Comparison of ENCODE assay signal across 17 cellular contexts in the genomic region with DNA sequence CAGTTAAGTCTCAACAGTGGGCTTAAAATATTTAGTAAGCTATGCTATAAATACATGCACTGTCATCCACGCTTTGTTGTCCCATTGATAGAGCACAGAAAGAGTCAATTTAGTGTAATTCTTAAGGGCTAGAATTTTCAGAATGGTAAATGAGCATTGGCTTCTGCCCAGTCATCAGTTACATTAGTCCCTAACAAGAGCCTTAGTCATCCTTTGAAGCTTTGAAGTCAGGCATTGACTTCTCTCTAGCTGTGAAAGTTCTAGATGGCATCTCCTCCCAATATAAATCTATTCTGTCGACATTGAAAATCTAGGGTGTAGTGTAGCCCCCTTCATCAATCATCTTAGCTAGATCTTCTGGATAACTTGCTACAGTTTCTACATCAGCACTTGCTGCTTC. TPM values are rescaled to one million over a fixed set of nuclear protein-coding genes. Genes with fewer than 3 reads are reported as not detected.
A peak's percentile ranks its signal among the peaks of the same experiment; 100 is the strongest.
DNase-seq lines count a peak whose midpoint lies in the region; ATAC-seq, FAIRE-seq and TF ChIP-seq lines count a peak whose summit lies in the region.
"Had no signal": no experiment of that assay in that cellular context is flagged by ENCODE, and none has a peak within 500 bp of the region (broad histone marks: within the 10 kb centered on the region; RNA-seq: fewer than 3 reads in every experiment).

No MANE protein-coding gene starts in this region.

- no peak for TF ChIP-seq CTCF in KMS-11 (conservative IDR thresholded peaks at IDR 0.05; ENCODE audit: low read depth, low read length)
- TF ChIP-seq CTCF in GM12878 (IDR thresholded peaks at IDR 0.05 in 2 of 3, conservative IDR thresholded peaks at IDR 0.05 in 1 of 3; ENCODE audit: control insufficient read depth in 2 of 3, extremely low read depth in 1 of 3, insufficient read depth in 1 of 3, low read depth in 3 of 3, low read length in 3 of 3) = no peak
- TF ChIP-seq CTCF in spleen (IDR thresholded peaks at IDR 0.05 in 8 of 11, conservative IDR thresholded peaks at IDR 0.05 in 3 of 11) = no peak
- no peak for TF ChIP-seq CTCF in osteoblast (IDR thresholded peaks at IDR 0.05; ENCODE audit: extremely low read depth, low read depth, low read length)

- no peak for TF ChIP-seq RAD21 in GM12878 (IDR thresholded peaks at IDR 0.05; ENCODE audit: insufficient read depth, low read depth, low read length)

- H3K4me1 Mint-ChIP-seq in activated naive CD8-positive, alpha-beta T cell (ENCODE audit: low read depth) = peaks cover 23% of the 10 kb centered on the region
- peaks cover 21% of the 10 kb centered on the region for H3K4me1 Mint-ChIP-seq in activated naive CD8-positive, alpha-beta T cell treated with anti-CD3 and anti-CD28 coated beads, Interleukin-2, amount 50 U/mL, for 24 hours

- peak overlapping the region; percentile 4 for H3K4me3 Mint-ChIP-seq in activated naive CD8-positive, alpha-beta T cell
- no peak overlapping the region for H3K4me3 Mint-ChIP-seq in activated naive CD8-positive, alpha-beta T cell treated with anti-CD3 and anti-CD28 coated beads, Interleukin-2, amount 50 U/mL, for 24 hours

- H3K27me3 ChIP-seq in KMS-11 (ENCODE audit: insufficient read depth, low read depth) (no peaks in the 10 kb centered on the region), GM12878 (replicated peaks in 1 of 2; ENCODE audit: control insufficient read depth in 2 of 2, insufficient read depth in 2 of 2, low read length in 1 of 2) (no peaks in the 10 kb centered on the region), spleen (replicated peaks in 1 of 7) (no peaks in the 10 kb centered on the region), osteoblast (ENCODE audit: insufficient read depth, low read length) (peaks cover 4% of the 10 kb centered on the region)
- H3K27me3 ChIP-seq in effector memory CD4-positive, alpha-beta T cell (replicated peaks; ENCODE audit: control insufficient read depth, insufficient read depth, low read length, poor library complexity, severe bottlenecking) = no peaks in the 10 kb centered on the region
- H3K27me3 ChIP-seq: stomach, upper lobe of left lung had no signal

- peak; percentile 57 for FAIRE-seq in GM12878 (lab: Jason Lieb, UNC)
- FAIRE-seq: TTC549 had no signal

- RAD21 ChIA-PET in GM12878 (lab: Charles Lee; ENCODE audit: unreplicated experiment) = interaction anchor here (0.9 to 1.6 kb wide), 11 partner anchors 9 to 613 kb away, joined by 3 to 7 read pairs (median 3); no protein-coding TSS in a partner anchor

- H3K9ac ChIP-seq in KMS-11 = no peak overlapping the region
- H3K9ac ChIP-seq in GM12878 (ENCODE audit: control insufficient read depth, insufficient read depth, low read length) = no peak overlapping the region

- no peaks in the 10 kb centered on the region for H3K27me3 Mint-ChIP-seq in activated naive CD8-positive, alpha-beta T cell
- H3K27me3 Mint-ChIP-seq in activated naive CD8-positive, alpha-beta T cell treated with anti-CD3 and anti-CD28 coated beads, Interleukin-2, amount 50 U/mL, for 24 hours = no peaks in the 10 kb centered on the region

- 95% methylated on average over 2 of the region's 2 CpGs for WGBS in GM12878 (ENCODE audit: insufficient coverage, insufficient replicate concordance, low lambda C conversion rate, missing lambda C conversion rate)
- WGBS in spleen, 5 donors = 91 to 98% (median 96%) methylated on average over 2 of the region's 2 CpGs

- H3K9me3 ChIP-seq in GM12878 (replicated peaks; ENCODE audit: control insufficient read depth, insufficient read depth, low read length) (no peaks in the 10 kb centered on the region), spleen (no peaks in the 10 kb centered on the region), osteoblast (ENCODE audit: low read depth, low read length) (no peaks in the 10 kb centered on the region)
- no peaks in the 10 kb centered on the region for H3K9me3 ChIP-seq in effector memory CD4-positive, alpha-beta T cell (ENCODE audit: control insufficient read depth, low read length)
- H3K9me3 ChIP-seq: stomach, upper lobe of left lung had no signal

- no peak for DNase-seq in activated naive CD8-positive, alpha-beta T cell treated with anti-CD3 and anti-CD28 coated beads, Interleukin-2, amount 50 U/mL, for 24 hours
- no peak for DNase-seq in GM12878 (ENCODE audit: low read depth, low spot score)
- no peak for DNase-seq in spleen
- no peak for DNase-seq in effector memory CD4-positive, alpha-beta T cell
- DNase-seq in osteoblast (ENCODE audit: insufficient read length, low spot score, missing footprints) = no peak
- DNase-seq: Calu3, foreskin melanocyte, hypothalamus, NCI-H146, NCI-H345, stomach, upper lobe of left lung had no signal

- peak overlapping the region; percentile 72 for H3K27ac Mint-ChIP-seq in activated naive CD8-positive, alpha-beta T cell
- no peak overlapping the region for H3K27ac Mint-ChIP-seq in activated naive CD8-positive, alpha-beta T cell treated with anti-CD3 and anti-CD28 coated beads, Interleukin-2, amount 50 U/mL, for 24 hours

- SMC1A ChIA-PET in GM12878 (lab: Charles Lee; ENCODE audit: uncharacterized antibody, unreplicated experiment) = interaction anchor here (0.5 to 2.3 kb wide), 10 partner anchors 9 to 143 kb away, joined by 3 to 14 read pairs (median 4); no protein-coding TSS in a partner anchor

- H3K9me3 Mint-ChIP-seq in activated naive CD8-positive, alpha-beta T cell (ENCODE audit: low read depth) = no peaks in the 10 kb centered on the region
- H3K9me3 Mint-ChIP-seq in activated naive CD8-positive, alpha-beta T cell treated with anti-CD3 and anti-CD28 coated beads, Interleukin-2, amount 50 U/mL, for 24 hours = no peaks in the 10 kb centered on the region

- BruUV-seq in GM12878 (replicated peaks; lab: Mats Ljungman, UMichigan) = no TSS peak

- no peaks in the 10 kb centered on the region for H3K36me3 Mint-ChIP-seq in activated naive CD8-positive, alpha-beta T cell
- no peaks in the 10 kb centered on the region for H3K36me3 Mint-ChIP-seq in activated naive CD8-positive, alpha-beta T cell treated with anti-CD3 and anti-CD28 coated beads, Interleukin-2, amount 50 U/mL, for 24 hours (ENCODE audit: low read depth)

- no peak overlapping the region for H3K27ac ChIP-seq in KMS-11
- no peak overlapping the region for H3K27ac ChIP-seq in GM12878 (ENCODE audit: control insufficient read depth, insufficient read depth)
- peak overlapping the region in 6 of 8 donors; percentile 10 to 61 (median 47) for H3K27ac ChIP-seq in spleen
- no peak overlapping the region for H3K27ac ChIP-seq in effector memory CD4-positive, alpha-beta T cell (ENCODE audit: insufficient read depth, low read length, poor library complexity, severe bottlenecking)
- H3K27ac ChIP-seq in osteoblast (ENCODE audit: low read depth, low read length) = no peak overlapping the region
- H3K27ac ChIP-seq: SK-N-MC, stomach, upper lobe of left lung had no signal

- CTCF ChIA-PET in GM12878 (lab: Yijun Ruan, JAX) = interaction anchor here (0.6 to 2.6 kb wide), 7 partner anchors 10 to 1318 kb away, joined by 3 to 15 read pairs (median 3); a partner anchor contains a TSS

- POLR2A ChIA-PET in GM12878 (lab: Charles Lee) = interaction anchor here (1.2 kb wide), 1 partner anchor 9 kb away, joined by 3 read pairs; no protein-coding TSS in a partner anchor

- no peak overlapping the region for H3K4me3 ChIP-seq in KMS-11 (IDR thresholded peaks at IDR 0.05; ENCODE audit: insufficient read depth, low read depth, low read length)
- H3K4me3 ChIP-seq in GM12878 = no peak overlapping the region
- H3K4me3 ChIP-seq in spleen = no peak overlapping the region
- H3K4me3 ChIP-seq in effector memory CD4-positive, alpha-beta T cell (ENCODE audit: insufficient read depth, low read depth, low read length, poor library complexity, severe bottlenecking) = no peak overlapping the region
- no peak overlapping the region for H3K4me3 ChIP-seq in osteoblast (ENCODE audit: insufficient read depth, low read length)
- H3K4me3 ChIP-seq: SK-N-MC, stomach, upper lobe of left lung had no signal

- H3K4me2 ChIP-seq in KMS-11 (peak overlapping the region; percentile 27; the same call in 1 of the 2 replicates), GM12878 (ENCODE audit: control insufficient read depth, insufficient read depth) (no peak overlapping the region), osteoblast (ENCODE audit: insufficient read depth, low read length) (no peak overlapping the region)

- H3K79me2 ChIP-seq in KMS-11 (ENCODE audit: insufficient read depth, low read depth) = no peaks in the 10 kb centered on the region
- H3K79me2 ChIP-seq in GM12878 (ENCODE audit: control insufficient read depth, insufficient read depth, low read length) = no peaks in the 10 kb centered on the region
- no peaks in the 10 kb centered on the region for H3K79me2 ChIP-seq in osteoblast (ENCODE audit: insufficient read depth, low read length)

- in situ Hi-C loops in GM12878 (cut with MboI) = no loop called here

- H4K20me1 ChIP-seq in KMS-11 (ENCODE audit: insufficient read depth) (no peaks in the 10 kb centered on the region), GM12878 (ENCODE audit: control insufficient read depth, insufficient read depth) (no peaks in the 10 kb centered on the region), osteoblast (ENCODE audit: insufficient read depth, low read length) (no peaks in the 10 kb centered on the region)

- no peak overlapping the region for H2AFZ ChIP-seq in KMS-11 (ENCODE audit: low read depth)
- peak overlapping the region; percentile 69 for H2AFZ ChIP-seq in GM12878 (ENCODE audit: control insufficient read depth, low read depth, low read length)
- H2AFZ ChIP-seq in osteoblast (ENCODE audit: low read length) = no peak overlapping the region

- H3K4me1 ChIP-seq in KMS-11 (ENCODE audit: low read depth, poor library complexity, severe bottlenecking) = peaks cover 13% of the 10 kb centered on the region
- peaks cover 15% of the 10 kb centered on the region for H3K4me1 ChIP-seq in GM12878 (ENCODE audit: control insufficient read depth, insufficient read depth, low read length)
- peaks cover 0 to 16% (median 12%) of the 10 kb centered on the region in 6 donors for H3K4me1 ChIP-seq in spleen
- peaks cover 6% of the 10 kb centered on the region for H3K4me1 ChIP-seq in effector memory CD4-positive, alpha-beta T cell (ENCODE audit: control insufficient read depth, insufficient read depth, low read length, poor library complexity, severe bottlenecking)
- no peaks in the 10 kb centered on the region for H3K4me1 ChIP-seq in osteoblast (ENCODE audit: insufficient read depth, low read length)

- no peak for TF ChIP-seq POLR2A in GM12878 (IDR thresholded peaks at IDR 0.05; ENCODE audit: low read depth, low read length)
- no peak for TF ChIP-seq POLR2A in spleen (IDR thresholded peaks at IDR 0.05)

- intact Hi-C loops in GM12878 (cut with micrococcal nuclease; ENCODE audit: unreplicated experiment) (no loop called here), spleen (cut with DNase I; ENCODE audit: low total_unique reads) (no loop called here)

- no peak for TF ChIP-seq EP300 in GM12878 (IDR thresholded peaks at IDR 0.05; ENCODE audit: borderline replicate concordance in 1 of 2, control insufficient read depth in 1 of 2, low read depth in 2 of 2, low read length in 2 of 2)

- H3K36me3 ChIP-seq in KMS-11 (ENCODE audit: insufficient read depth) (no peaks in the 10 kb centered on the region), GM12878 (ENCODE audit: control insufficient read depth in 2 of 2, insufficient read depth in 2 of 2, low read length in 1 of 2) (no peaks in the 10 kb centered on the region), spleen (no peaks in the 10 kb centered on the region), osteoblast (ENCODE audit: insufficient read depth, low read length) (no peaks in the 10 kb centered on the region)
- H3K36me3 ChIP-seq in effector memory CD4-positive, alpha-beta T cell (ENCODE audit: control insufficient read depth, insufficient read depth, low read length) = no peaks in the 10 kb centered on the region
- H3K36me3 ChIP-seq: stomach, upper lobe of left lung had no signal

- no peak for ATAC-seq in activated naive CD8-positive, alpha-beta T cell treated with anti-CD3 and anti-CD28 coated beads, Interleukin-2, amount 50 U/mL, for 24 hours
- ATAC-seq in GM12878 (no peak), HG02678 (IDR thresholded peaks at IDR 0.05; ENCODE audit: unreplicated experiment) (no peak)

RNA-seq across cellular contexts. Expression of a gene that starts 12.0 kb away (rescaled TPM):
- total RNA-seq in GM12878 (2013; cell fraction: nucleolus; rRNA removed) = 95.7 and 102 TPM in 2 replicates
- total RNA-seq in GM12878 (2014; rRNA removed) = 26.7 and 27.6 TPM in 2 replicates
- 26.9 and 27.1 TPM in 2 replicates for total RNA-seq in GM12878 (2014; rRNA removed; fragmentation: Illumina TruSeq; extraction: Trizol)
- 37.5 and 40.6 TPM in 2 replicates for total RNA-seq in GM12878 (2021)
- polyA plus RNA-seq in GM12878 (2011; ENCODE audit: low read depth) = 9.4 TPM
- 27.8 and 41.8 TPM in 2 replicates for polyA plus RNA-seq in GM12878 (2011; rRNA removed)
- polyA plus RNA-seq in GM12878 (2011; cell fraction: cytosol; rRNA removed) = 12.6 and 13.6 TPM in 2 replicates
- 13.7 and 17.9 TPM in 2 replicates for polyA plus RNA-seq in GM12878 (2011; cell fraction: nucleus; rRNA removed)
- 15.8 and 24.7 TPM in 2 replicates for polyA plus RNA-seq in GM12878 (2012)
- polyA plus RNA-seq in GM12878 (2014; fragmentation: Illumina TruSeq; extraction: Trizol) = 17.3 and 29.7 TPM in 2 replicates
- 1 to 10 TPM; 5.8 to 6.4 TPM for polyA plus RNA-seq in GM12878 (2014; fragmentation: Nextera tagmentation; extraction: Ambion mirVana)
- polyA plus RNA-seq in GM12878 (2014; rRNA removed) = 20.5 and 21.1 TPM in 2 replicates
- 10 to 100 TPM in 1 of 2 experiments, 1 to 10 TPM in 1; 7.1 to 17.1 TPM for polyA plus RNA-seq in GM12878 (2016; fragmentation: Nextera tagmentation; extraction: Ambion mirVana)
- 24.5 and 34.1 TPM in 2 replicates for polyA minus RNA-seq in GM12878 (2011; rRNA and poly(A)+ RNA removed)
- polyA minus RNA-seq in GM12878 (2011; cell fraction: cytosol; rRNA and poly(A)+ RNA removed) = 24.5 and 25.1 TPM in 2 replicates
- polyA minus RNA-seq in GM12878 (2011; cell fraction: nucleus; rRNA and poly(A)+ RNA removed) = 26.0 and 40.3 TPM in 2 replicates
- 10 to 100 TPM; 55.0 to 80.6 (median 71.4) TPM for total RNA-seq in spleen
- 10 to 100 TPM in 1 of 3 donors, 1 to 10 TPM in 2; 8.8 to 13.1 (median 9.7) TPM for polyA plus RNA-seq in spleen
- total RNA-seq in osteoblast = 43.4 and 60.4 TPM in 2 replicates

Comparison
In these comparisons a context has a peak if more than half of its experiments do, and no peak if none do; other contexts are left out.
1. H3K27ac ChIP-seq: peak in spleen (6 of 8); none in KMS-11 (single experiment), GM12878 (single experiment), effector memory CD4-positive, alpha-beta T cell (single experiment) and osteoblast (single experiment).